17 cellular contexts compared by ENCODE assay signal in the genomic region with DNA sequence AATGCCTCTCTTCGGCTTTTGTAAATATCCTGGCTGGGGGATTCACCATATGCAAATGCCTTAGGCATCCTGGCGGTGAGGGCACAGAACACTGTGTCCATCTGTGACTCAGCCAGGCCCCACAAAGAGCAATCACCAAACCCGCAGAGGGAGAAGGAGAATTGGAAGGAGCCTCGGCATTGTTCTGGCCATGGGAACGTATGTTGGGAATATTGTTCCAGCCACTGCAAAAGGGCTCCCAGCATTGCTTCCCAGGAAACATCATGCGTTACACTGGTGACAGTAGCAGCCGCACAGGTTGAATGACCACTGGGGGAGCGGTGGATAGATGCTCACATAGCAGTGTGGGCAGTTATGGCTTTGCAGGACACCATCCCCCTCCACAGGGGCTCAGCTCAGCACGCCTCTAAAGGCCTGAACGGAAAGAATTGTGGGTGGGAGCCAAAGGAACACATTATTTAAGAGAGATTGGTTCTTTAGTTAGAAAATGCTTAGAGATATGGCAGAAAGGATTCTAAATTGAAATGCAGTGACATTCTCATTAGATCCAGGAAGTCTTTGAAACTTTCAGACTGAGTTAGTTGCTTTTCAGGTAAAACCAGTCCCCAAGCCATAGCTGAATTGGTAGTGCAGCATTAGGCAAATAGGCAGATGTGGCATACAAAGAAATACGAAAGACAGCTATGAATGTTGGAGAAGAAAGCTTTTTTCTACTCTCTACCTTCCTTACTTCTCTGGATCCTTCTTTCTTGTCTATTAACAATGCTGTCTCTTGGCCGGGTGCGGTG.
DNase-seq lines count a peak whose midpoint lies in the region; ATAC-seq and TF ChIP-seq lines count a peak whose summit lies in the region.
"Had no signal": no experiment of that assay in that cellular context is flagged by ENCODE, and none has a peak within 500 bp of the region (broad histone marks: within the 10 kb centered on the region; RNA-seq: fewer than 3 reads in every experiment).

No MANE protein-coding gene starts in this region.

- ATAC-seq in WTC11 = peak; percentile 84
- no peak for ATAC-seq in HG02884 (IDR thresholded peaks at IDR 0.05; ENCODE audit: unreplicated experiment)
- ATAC-seq in natural killer cell treated with Interleukin-12 subunit alpha and Interleukin-12 subunit beta and Interleukin-15 and Interleukin-18, amount 100 ng/mL, for 72 hours = no peak

- no peak overlapping the region for H3K9ac ChIP-seq in trophoblast cell (ENCODE audit: low read length)

- H3K9me3 Mint-ChIP-seq in WTC11 = no peaks in the 10 kb centered on the region
- H3K9me3 Mint-ChIP-seq in natural killer cell treated with Interleukin-12 subunit alpha and Interleukin-12 subunit beta and Interleukin-15 and Interleukin-18, amount 100 ng/mL, for 72 hours = no peaks in the 10 kb centered on the region
- H3K9me3 Mint-ChIP-seq: HFFc6 had no signal

- H4K91ac ChIP-seq in trophoblast cell (ENCODE audit: low read depth, low read length) = no peak overlapping the region

- no peak overlapping the region for H2BK12ac ChIP-seq in trophoblast cell (ENCODE audit: low read length)

- H3K27ac Mint-ChIP-seq in WTC11 = no peak overlapping the region
- H3K27ac Mint-ChIP-seq in natural killer cell treated with Interleukin-12 subunit alpha and Interleukin-12 subunit beta and Interleukin-15 and Interleukin-18, amount 100 ng/mL, for 72 hours = no peak overlapping the region
- H3K27ac Mint-ChIP-seq: HFFc6, IgD-negative memory B cell had no signal

- no peak overlapping the region for H2BK5ac ChIP-seq in trophoblast cell (ENCODE audit: low read depth, low read length, poor library complexity)

- no peak overlapping the region for H3K23ac ChIP-seq in trophoblast cell (ENCODE audit: low read length)

- POLR2A ChIA-PET in WTC11 (lab: Charles Lee) = no interaction called here

- no peak overlapping the region for H4K8ac ChIP-seq in trophoblast cell (ENCODE audit: low read depth, low read length)

- H3K4ac ChIP-seq in trophoblast cell (ENCODE audit: low read depth, low read length) = no peak overlapping the region

- no peak overlapping the region for H3K4me2 ChIP-seq in trophoblast cell (ENCODE audit: low read length)

- no peak overlapping the region for H3K18ac ChIP-seq in trophoblast cell (ENCODE audit: low read length)

- H3K79me2 ChIP-seq in trophoblast cell (ENCODE audit: control insufficient read depth, insufficient read depth, low read length, poor library complexity) = no peaks in the 10 kb centered on the region

- DNase-seq in ELR (ENCODE audit: low read depth) (peak; percentile 68), WTC11 (ENCODE audit: low spot score) (no peak), esophagus muscularis mucosa (ENCODE audit: extremely low spot score) (peak; percentile 60), trophoblast cell (peak; percentile 20 to 80), NCI-H2196 treated with DMSO at 0.1 percent for 48 hours (lab: John Stamatoyannopoulos, UW; ENCODE audit: unreplicated experiment) (no peak), posterior vena cava (ENCODE audit: low spot score) (no peak)
- no peak for DNase-seq in natural killer cell treated with Interleukin-12 subunit alpha and Interleukin-12 subunit beta and Interleukin-15 and Interleukin-18, amount 100 ng/mL, for 72 hours (ENCODE audit: low spot score)
- DNase-seq: activated effector memory CD4-positive, alpha-beta T cell treated with Interleukin-2 at 50 U/mL for 16 hours; BE2C; HFFc6; NCI-H1092; Peyer's patch; stimulated activated CD4-positive, alpha-beta T cell treated with anti-CD3 and anti-CD28 coated beads, Interleukin-2, amount 100 ng/mL, for 48 hours had no signal

- H3K4me1 ChIP-seq in esophagus muscularis mucosa = no peaks in the 10 kb centered on the region
- peaks cover 3 to 5% of the 10 kb centered on the region in 2 experiments for H3K4me1 ChIP-seq in trophoblast cell (ENCODE audit: control insufficient read depth in 1 of 2, insufficient read depth in 2 of 2, low read length in 2 of 2)
- H3K4me1 ChIP-seq: BE2C, Peyer's patch had no signal

- CTCF ChIA-PET in WTC11 (lab: Charles Lee) = no interaction called here

- H2AFZ ChIP-seq in trophoblast cell (ENCODE audit: insufficient read depth, low read length, poor library complexity) = no peak overlapping the region

- H3K4me3 ChIP-seq in esophagus muscularis mucosa = no peak overlapping the region
- no peak overlapping the region for H3K4me3 ChIP-seq in trophoblast cell (ENCODE audit: low read depth, low read length)
- H3K4me3 ChIP-seq: coronary artery, Peyer's patch, thoracic aorta had no signal

- no peak for TF ChIP-seq POLR2A in esophagus muscularis mucosa (IDR thresholded peaks at IDR 0.05; ENCODE audit: low read depth)

- H3K27me3 ChIP-seq in esophagus muscularis mucosa = no peaks in the 10 kb centered on the region
- no peaks in the 10 kb centered on the region for H3K27me3 ChIP-seq in trophoblast cell (ENCODE audit: insufficient read depth, low read length)
- H3K27me3 ChIP-seq: BE2C, Peyer's patch had no signal

- no peak for TF ChIP-seq CTCF in WTC11 (IDR thresholded peaks at IDR 0.05)
- no peak for TF ChIP-seq CTCF in esophagus muscularis mucosa (IDR thresholded peaks at IDR 0.05)

- intact Hi-C loops in esophagus muscularis mucosa (cut with DNase I) (loop anchor here (2.0 kb wide), 1 partner anchor 35 kb away; no protein-coding TSS in a partner anchor), posterior vena cava (cut with DNase I) (loop anchor here in 1 of 2 donors (5.0 kb wide), 1 partner anchor 906 kb away; no protein-coding TSS in a partner anchor)

- peaks cover 30% of the 10 kb centered on the region for H3K4me1 Mint-ChIP-seq in WTC11
- H3K4me1 Mint-ChIP-seq in natural killer cell treated with Interleukin-12 subunit alpha and Interleukin-12 subunit beta and Interleukin-15 and Interleukin-18, amount 100 ng/mL, for 72 hours (ENCODE audit: low read depth in 2 of 2) = no peaks in the 10 kb centered on the region

- H3K36me3 ChIP-seq in esophagus muscularis mucosa (no peaks in the 10 kb centered on the region), trophoblast cell (ENCODE audit: control insufficient read depth in 1 of 2, insufficient read depth in 2 of 2, low read length in 2 of 2) (no peaks in the 10 kb centered on the region)
- H3K36me3 ChIP-seq: BE2C, Peyer's patch, thoracic aorta had no signal

- no peaks in the 10 kb centered on the region; the same call in 1 of the 2 replicates for H3K27me3 Mint-ChIP-seq in WTC11 (ENCODE audit: low read depth)
- peaks cover 0 to 9% of the 10 kb centered on the region in 2 donors for H3K27me3 Mint-ChIP-seq in natural killer cell treated with Interleukin-12 subunit alpha and Interleukin-12 subunit beta and Interleukin-15 and Interleukin-18, amount 100 ng/mL, for 72 hours

- WGBS in esophagus muscularis mucosa = 92% methylated on average over 13 of the region's 13 CpGs
- no CpG with 5 or more reads among the region's 13 CpGs for WGBS in trophoblast cell (ENCODE audit: extremely low coverage, insufficient coverage, insufficient read length)

- H3K36me3 Mint-ChIP-seq in WTC11 = no peaks in the 10 kb centered on the region
- H3K36me3 Mint-ChIP-seq in natural killer cell treated with Interleukin-12 subunit alpha and Interleukin-12 subunit beta and Interleukin-15 and Interleukin-18, amount 100 ng/mL, for 72 hours = no peaks in the 10 kb centered on the region
- H3K36me3 Mint-ChIP-seq: IgD-negative memory B cell had no signal

- H3K79me1 ChIP-seq in trophoblast cell (ENCODE audit: low read length) = no peaks in the 10 kb centered on the region

- H3K9me3 ChIP-seq in esophagus muscularis mucosa = no peaks in the 10 kb centered on the region
- no peaks in the 10 kb centered on the region for H3K9me3 ChIP-seq in trophoblast cell (ENCODE audit: insufficient read depth, low read depth, low read length)
- H3K9me3 ChIP-seq: BE2C, Peyer's patch, thoracic aorta had no signal

- H3K14ac ChIP-seq in trophoblast cell (ENCODE audit: low read length) = no peak overlapping the region

- no peak overlapping the region for H2AK5ac ChIP-seq in trophoblast cell (ENCODE audit: low read length)

- H3K27ac ChIP-seq in esophagus muscularis mucosa (replicated peaks in 1 of 4) = no peak overlapping the region
- H3K27ac ChIP-seq in trophoblast cell (ENCODE audit: low read depth, low read length) = no peak overlapping the region
- H3K27ac ChIP-seq: coronary artery, Peyer's patch, thoracic aorta had no signal

- no peak overlapping the region for H4K12ac ChIP-seq in trophoblast cell (ENCODE audit: low read depth, low read length)

- no peak overlapping the region for H3K4me3 Mint-ChIP-seq in WTC11
- H3K4me3 Mint-ChIP-seq in natural killer cell treated with Interleukin-12 subunit alpha and Interleukin-12 subunit beta and Interleukin-15 and Interleukin-18, amount 100 ng/mL, for 72 hours = no peak overlapping the region
- H3K4me3 Mint-ChIP-seq: HFFc6, IgD-negative memory B cell had no signal

- no peak for TF ChIP-seq EP300 in esophagus muscularis mucosa (IDR thresholded peaks at IDR 0.05)

- H2BK120ac ChIP-seq in trophoblast cell (ENCODE audit: insufficient read depth, low read length, poor library complexity) = no peak overlapping the region

TF ChIP-seq in WTC11, 78 proteins besides CTCF, POLR2A, EP300 and RAD21 (continues in another document):
- TF ChIP-seq, protein P1, sequence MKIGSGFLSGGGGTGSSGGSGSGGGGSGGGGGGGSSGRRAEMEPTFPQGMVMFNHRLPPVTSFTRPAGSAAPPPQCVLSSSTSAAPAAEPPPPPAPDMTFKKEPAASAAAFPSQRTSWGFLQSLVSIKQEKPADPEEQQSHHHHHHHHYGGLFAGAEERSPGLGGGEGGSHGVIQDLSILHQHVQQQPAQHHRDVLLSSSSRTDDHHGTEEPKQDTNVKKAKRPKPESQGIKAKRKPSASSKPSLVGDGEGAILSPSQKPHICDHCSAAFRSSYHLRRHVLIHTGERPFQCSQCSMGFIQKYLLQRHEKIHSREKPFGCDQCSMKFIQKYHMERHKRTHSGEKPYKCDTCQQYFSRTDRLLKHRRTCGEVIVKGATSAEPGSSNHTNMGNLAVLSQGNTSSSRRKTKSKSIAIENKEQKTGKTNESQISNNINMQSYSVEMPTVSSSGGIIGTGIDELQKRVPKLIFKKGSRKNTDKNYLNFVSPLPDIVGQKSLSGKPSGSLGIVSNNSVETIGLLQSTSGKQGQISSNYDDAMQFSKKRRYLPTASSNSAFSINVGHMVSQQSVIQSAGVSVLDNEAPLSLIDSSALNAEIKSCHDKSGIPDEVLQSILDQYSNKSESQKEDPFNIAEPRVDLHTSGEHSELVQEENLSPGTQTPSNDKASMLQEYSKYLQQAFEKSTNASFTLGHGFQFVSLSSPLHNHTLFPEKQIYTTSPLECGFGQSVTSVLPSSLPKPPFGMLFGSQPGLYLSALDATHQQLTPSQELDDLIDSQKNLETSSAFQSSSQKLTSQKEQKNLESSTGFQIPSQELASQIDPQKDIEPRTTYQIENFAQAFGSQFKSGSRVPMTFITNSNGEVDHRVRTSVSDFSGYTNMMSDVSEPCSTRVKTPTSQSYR (CRISPR knock-in tag; IDR thresholded peaks at IDR 0.05) = no peak
- TF ChIP-seq TEAD4 (CRISPR knock-in tag; IDR thresholded peaks at IDR 0.05) = no peak
- TF ChIP-seq, protein P2, sequence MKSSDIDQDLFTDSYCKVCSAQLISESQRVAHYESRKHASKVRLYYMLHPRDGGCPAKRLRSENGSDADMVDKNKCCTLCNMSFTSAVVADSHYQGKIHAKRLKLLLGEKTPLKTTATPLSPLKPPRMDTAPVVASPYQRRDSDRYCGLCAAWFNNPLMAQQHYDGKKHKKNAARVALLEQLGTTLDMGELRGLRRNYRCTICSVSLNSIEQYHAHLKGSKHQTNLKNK (CRISPR knock-in tag; IDR thresholded peaks at IDR 0.05) = no peak
- TF ChIP-seq ZNF121 (CRISPR knock-in tag; IDR thresholded peaks at IDR 0.05) = no peak

Comparison
In these comparisons a context has a peak if more than half of its experiments do, and no peak if none do; other contexts are left out.
1. DNase-seq: peak in ELR (single experiment), esophagus muscularis mucosa (single experiment) and trophoblast cell (2 of 2); none in WTC11 (single experiment), NCI-H2196 treated with DMSO at 0.1 percent for 48 hours (single experiment), posterior vena cava (single experiment) and natural killer cell treated with Interleukin-12 subunit alpha and Interleukin-12 subunit beta and Interleukin-15 and Interleukin-18, amount 100 ng/mL, for 72 hours (single experiment).